Comparison of ENCODE assay signal across 8 cellular contexts in the genomic region with DNA sequence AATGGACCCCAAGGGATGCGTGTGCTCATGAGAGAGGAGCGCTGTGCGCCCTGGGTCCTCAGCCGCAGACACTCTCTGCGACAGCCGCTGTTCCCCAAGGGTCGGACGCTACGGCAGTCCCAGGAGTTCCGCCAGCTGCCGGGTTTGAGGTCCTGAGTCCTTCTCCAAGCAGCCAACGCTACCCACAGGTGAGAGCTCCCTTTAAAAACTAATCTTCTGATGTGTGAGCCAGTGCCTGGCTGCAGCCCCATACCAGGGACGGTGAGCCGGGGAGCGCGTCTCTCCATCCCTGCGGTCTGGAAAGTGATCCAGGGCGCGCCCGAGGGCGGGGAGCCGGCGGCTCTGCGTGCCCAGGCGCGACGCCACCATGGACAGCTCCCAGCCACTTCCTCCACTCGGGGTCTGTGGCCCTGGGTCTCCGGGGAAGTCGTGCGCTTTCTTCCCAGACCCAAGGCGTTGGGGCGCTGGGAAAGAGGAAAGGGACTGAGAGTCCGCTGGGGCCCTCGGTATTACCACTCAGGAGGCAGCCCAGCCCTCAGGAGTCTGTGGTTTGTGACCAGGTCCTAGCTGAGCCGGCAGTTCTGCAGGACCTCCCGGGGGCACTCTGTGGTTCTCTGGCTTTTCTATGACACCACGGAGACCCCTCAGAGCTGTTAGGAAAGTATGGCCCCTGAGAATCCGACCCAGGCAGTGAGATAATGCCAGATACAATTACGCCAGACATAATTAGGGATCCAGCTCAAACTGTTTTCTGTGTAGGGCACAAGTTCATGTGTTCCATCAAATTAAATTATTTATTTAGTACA. TPM values are rescaled to one million over a fixed set of nuclear protein-coding genes. Genes with fewer than 3 reads are reported as not detected.
DNase-seq lines count a peak whose midpoint lies in the region; ATAC-seq and TF ChIP-seq lines count a peak whose summit lies in the region.

No MANE protein-coding gene starts in this region.

- H3K56ac ChIP-seq in mesendoderm (ENCODE audit: low read length), result no peak overlapping the region

- no peaks in the 10 kb centered on the region for H3K36me3 ChIP-seq in mesendoderm (ENCODE audit: control insufficient read depth, insufficient read depth, low read length)

- no peak overlapping the region for H2BK15ac ChIP-seq in mesendoderm (replicated peaks; ENCODE audit: low read depth)

- H3K27ac ChIP-seq in mesendoderm (ENCODE audit: low read depth, low read length), result no peak overlapping the region

- H4K8ac ChIP-seq in mesendoderm (ENCODE audit: low read depth, low read length), result no peak overlapping the region

- no peaks in the 10 kb centered on the region for H3K4me1 ChIP-seq in mesendoderm (ENCODE audit: control insufficient read depth, low read depth, low read length)

- no peak overlapping the region for H2BK5ac ChIP-seq in mesendoderm (ENCODE audit: low read length)

- no peak overlapping the region for H2AK5ac ChIP-seq in mesendoderm (ENCODE audit: low read length)

- no peak for TF ChIP-seq CTCF in choroid plexus epithelial cell (conservative IDR thresholded peaks at IDR 0.05; ENCODE audit: low read depth, low read length)

- no peak overlapping the region for H3K23ac ChIP-seq in mesendoderm (ENCODE audit: low read length)

- WGBS in mesendoderm (ENCODE audit: extremely low coverage, insufficient coverage, low lambda C conversion rate), result no CpG with 5 or more reads among the region's 40 CpGs

- peak overlapping the region; percentile 57 for H3K4me2 ChIP-seq in mesendoderm (ENCODE audit: low read length)

- H3K27me3 ChIP-seq in mesendoderm (ENCODE audit: insufficient read depth, low read length, poor library complexity), result peaks cover 5% of the 10 kb centered on the region

- peak; percentile 83 for DNase-seq in ELF-1 (ENCODE audit: low read depth, low spot score)
- DNase-seq in NCI-H69 (lab: John Stamatoyannopoulos, UW), result peak; percentile 62
- peak; percentile 67 for DNase-seq in choroid plexus epithelial cell (ENCODE audit: low read depth)
- peak; percentile 81 for DNase-seq in mesendoderm
- no peak for DNase-seq in medulla oblongata (ENCODE audit: extremely low spot score)
- DNase-seq in activated gamma-delta T cell (lab: John Stamatoyannopoulos, UW), result no peak

- H3K79me2 ChIP-seq in mesendoderm (ENCODE audit: control insufficient read depth, insufficient read depth, low read length), result no peaks in the 10 kb centered on the region

- no peaks in the 10 kb centered on the region for H3K79me1 ChIP-seq in mesendoderm (ENCODE audit: low read length)

- H3K18ac ChIP-seq in mesendoderm (ENCODE audit: low read length), result no peak overlapping the region

- no peak for ATAC-seq in GM21717 (IDR thresholded peaks at IDR 0.05; ENCODE audit: unreplicated experiment)
- no peak for ATAC-seq in HG02870 (IDR thresholded peaks at IDR 0.05; ENCODE audit: unreplicated experiment)

- H3K9ac ChIP-seq in mesendoderm (ENCODE audit: low read length), result no peak overlapping the region

- H3K4ac ChIP-seq in mesendoderm (ENCODE audit: low read depth, low read length), result no peak overlapping the region

- no peak overlapping the region for H4K5ac ChIP-seq in mesendoderm (ENCODE audit: low read length)

- peak overlapping the region; percentile 68 for H3K4me3 ChIP-seq in choroid plexus epithelial cell (ENCODE audit: low read depth, low read length)
- no peak overlapping the region for H3K4me3 ChIP-seq in mesendoderm (ENCODE audit: low read length)

- no peak overlapping the region for H2BK120ac ChIP-seq in mesendoderm (ENCODE audit: low read depth, low read length)

RNA-seq across cellular contexts. Expression of gene CEMIP, which starts 1.4 kb away (rescaled TPM):
- polyA plus RNA-seq in mesendoderm (2013, experiment 1 of 2), result 0.08 TPM
- 0.06 TPM for polyA plus RNA-seq in mesendoderm (2013, experiment 2 of 2)

Comparison
In these comparisons a context has a peak if more than half of its experiments do, and no peak if none do; other contexts are left out.
1. DNase-seq: peak in ELF-1 (single experiment), NCI-H69 (single experiment), choroid plexus epithelial cell (single experiment) and mesendoderm (single experiment); none in medulla oblongata (single experiment) and activated gamma-delta T cell (single experiment).